In genomic region chr17:1716076-1716911, GRCh38 we compare ENCODE assay signal across 8 cellular contexts. TPM values are rescaled to one million over a fixed set of nuclear protein-coding genes. Genes with fewer than 3 reads are reported as not detected.
DNase-seq lines count a peak whose midpoint lies in the region; ATAC-seq and TF ChIP-seq lines count a peak whose summit lies in the region.

No MANE protein-coding gene starts in this region.

- intact Hi-C loops in lower leg skin (cut with DNase I; ENCODE audit: low total_unique reads), result no loop called here

- peak in 1 of 2 donors; percentile 82 for TF ChIP-seq POLR2A in lower leg skin (IDR thresholded peaks at IDR 0.05)

- POLR2A ChIA-PET in activated CD4-positive, alpha-beta memory T cell treated with anti-CD3 and anti-CD28 coated beads, Interleukin-2, amount 10 ng/mL, durations not matched to agents 7 days and 5 days (lab: Charles Lee), result interaction anchor here (0.7 to 5.8 kb wide), 58 partner anchors 7 to 1098 kb away, joined by 3 to 58 read pairs (median 5); partner anchors contain the start of genes INPP5K, METTL16, OVCA2 and PITPNA

- CTCF ChIA-PET in activated CD4-positive, alpha-beta memory T cell treated with anti-CD3 and anti-CD28 coated beads, Interleukin-2, amount 10 ng/mL, durations not matched to agents 7 days and 5 days (lab: Charles Lee), result interaction anchor here (0.7 to 2.3 kb wide), 17 partner anchors 9 to 351 kb away, joined by 3 to 20 read pairs (median 4); partner anchors contain the start of genes RILP, RPA1, RTN4RL1 and SMYD4

- no peak for TF ChIP-seq CTCF in lower leg skin (IDR thresholded peaks at IDR 0.05)

- H3K4me3 ChIP-seq in duodenal mucosa (ENCODE audit: low read depth in 1 of 2, low read length in 2 of 2), result peak overlapping the region; percentile 80 to 86
- H3K4me3 ChIP-seq in lower leg skin (ENCODE audit: low read depth, poor library complexity, severe bottlenecking), result peak overlapping the region; percentile 95

- peaks cover 19 to 20% of the 10 kb centered on the region in 2 donors for H3K36me3 ChIP-seq in duodenal mucosa (ENCODE audit: control insufficient read depth in 1 of 2, insufficient read depth in 2 of 2, low read length in 2 of 2)

- H3K9me3 ChIP-seq in duodenal mucosa (ENCODE audit: control insufficient read depth in 1 of 2, low read length in 2 of 2), result no peaks in the 10 kb centered on the region

- DNase-seq in CD1c-positive myeloid dendritic cell (ENCODE audit: extremely low spot score) (peak; percentile 100), NCI-H82 (lab: John Stamatoyannopoulos, UW) (peak; percentile 100), lower leg skin (ENCODE audit: low spot score in 2 of 2) (peak; percentile 100)
- peak; percentile 100 for DNase-seq in activated CD4-positive, alpha-beta memory T cell treated with anti-CD3 and anti-CD28 coated beads, Interleukin-2, amount 10 ng/mL, durations not matched to agents 7 days and 5 days
- peak; percentile 99 to 100 for DNase-seq in stimulated activated CD4-positive, alpha-beta T cell treated with anti-CD3 and anti-CD28 coated beads, Interleukin-4, amount 100 ng/mL, for 48 hours (ENCODE audit: low read depth in 2 of 2)

- H3K27me3 ChIP-seq in duodenal mucosa (ENCODE audit: control insufficient read depth in 1 of 2, insufficient read depth in 2 of 2, low read length in 2 of 2), result no peaks in the 10 kb centered on the region

- H3K4me1 ChIP-seq in duodenal mucosa (ENCODE audit: control insufficient read depth in 1 of 2, insufficient read depth in 2 of 2, low read length in 2 of 2), result peaks cover 44 to 45% of the 10 kb centered on the region in 2 donors

- ATAC-seq in GM19397 (IDR thresholded peaks at IDR 0.05; ENCODE audit: unreplicated experiment) (peak; percentile 75), HG03571 (IDR thresholded peaks at IDR 0.05; ENCODE audit: unreplicated experiment) (peak; percentile 70)

- H3K4me1 Mint-ChIP-seq in activated CD4-positive, alpha-beta memory T cell treated with anti-CD3 and anti-CD28 coated beads, Interleukin-2, amount 10 ng/mL, durations not matched to agents 7 days and 5 days, result peaks cover 62% of the 10 kb centered on the region

- H3K27ac Mint-ChIP-seq in activated CD4-positive, alpha-beta memory T cell treated with anti-CD3 and anti-CD28 coated beads, Interleukin-2, amount 10 ng/mL, durations not matched to agents 7 days and 5 days, result peak overlapping the region; percentile 98

- H3K27me3 Mint-ChIP-seq in activated CD4-positive, alpha-beta memory T cell treated with anti-CD3 and anti-CD28 coated beads, Interleukin-2, amount 10 ng/mL, durations not matched to agents 7 days and 5 days, result no peaks in the 10 kb centered on the region

- WGBS in lower leg skin, 2 donors, result 0% methylated on average over 31 to 50 of the region's 70 CpGs

- peak overlapping the region; percentile 89 to 94 for H3K9ac ChIP-seq in duodenal mucosa (ENCODE audit: low read depth in 1 of 2, low read length in 2 of 2)

- H3K36me3 Mint-ChIP-seq in activated CD4-positive, alpha-beta memory T cell treated with anti-CD3 and anti-CD28 coated beads, Interleukin-2, amount 10 ng/mL, durations not matched to agents 7 days and 5 days (ENCODE audit: low read depth), result peaks cover 31% of the 10 kb centered on the region

- H3K27ac ChIP-seq in duodenal mucosa (ENCODE audit: low read depth, low read length), result peak overlapping the region; percentile 99

- peak overlapping the region; percentile 91 for H3K4me3 Mint-ChIP-seq in activated CD4-positive, alpha-beta memory T cell treated with anti-CD3 and anti-CD28 coated beads, Interleukin-2, amount 10 ng/mL, durations not matched to agents 7 days and 5 days

- no peaks in the 10 kb centered on the region for H3K9me3 Mint-ChIP-seq in activated CD4-positive, alpha-beta memory T cell treated with anti-CD3 and anti-CD28 coated beads, Interleukin-2, amount 10 ng/mL, durations not matched to agents 7 days and 5 days

RNA-seq across cellular contexts. Expression of gene TLCD2, which starts 6.1 kb away (rescaled TPM):
- total RNA-seq in activated CD4-positive, alpha-beta memory T cell treated with anti-CD3 and anti-CD28 coated beads, Interleukin-2, amount 10 ng/mL, durations not matched to agents 7 days and 5 days, result under 1 TPM; 0.65 to 0.75 TPM
- total RNA-seq in lower leg skin, result 1 to 10 TPM in 3 of 4 donors, under 1 TPM in 1; 0.99 to 4.5 (median 2.8) TPM

RNA-seq across cellular contexts. Expression of gene WDR81, which starts 8.2 kb away (rescaled TPM):
- 10 to 100 TPM; 33.3 to 35.1 TPM for total RNA-seq in activated CD4-positive, alpha-beta memory T cell treated with anti-CD3 and anti-CD28 coated beads, Interleukin-2, amount 10 ng/mL, durations not matched to agents 7 days and 5 days
- total RNA-seq in lower leg skin, result 10 to 100 TPM; 42.9 to 64.4 (median 49.2) TPM

RNA-seq across cellular contexts. Expression of gene SERPINF2, which starts 26.4 kb away (rescaled TPM):
- under 1 TPM; 0.23 to 0.55 TPM for total RNA-seq in activated CD4-positive, alpha-beta memory T cell treated with anti-CD3 and anti-CD28 coated beads, Interleukin-2, amount 10 ng/mL, durations not matched to agents 7 days and 5 days
- 1 to 10 TPM; 1.2 to 9.0 (median 5.9) TPM for total RNA-seq in lower leg skin

RNA-seq across cellular contexts. Expression of gene PRPF8, which starts 31.6 kb away (rescaled TPM):
- 100 to 1,000 TPM; 264 to 267 TPM for total RNA-seq in activated CD4-positive, alpha-beta memory T cell treated with anti-CD3 and anti-CD28 coated beads, Interleukin-2, amount 10 ng/mL, durations not matched to agents 7 days and 5 days
- total RNA-seq in lower leg skin, result 100 to 1,000 TPM; 140 to 228 (median 173) TPM

RNA-seq across cellular contexts. Expression of gene SERPINF1, which starts 45.6 kb away (rescaled TPM):
- not detected for total RNA-seq in activated CD4-positive, alpha-beta memory T cell treated with anti-CD3 and anti-CD28 coated beads, Interleukin-2, amount 10 ng/mL, durations not matched to agents 7 days and 5 days
- total RNA-seq in lower leg skin, result 100 to 1,000 TPM; 102 to 391 (median 114) TPM

Comparison
In these comparisons a context has a peak if more than half of its experiments do, and no peak if none do; other contexts are left out.
1. Peak in every context shown above with its lines: DNase-seq, ATAC-seq, H3K4me3 ChIP-seq and H3K27ac ChIP-seq.